Comparison of ENCODE assay signal across 20 cellular contexts in genomic region chr20:20023395-20023794, GRCh38. TPM values are rescaled to one million over a fixed set of nuclear protein-coding genes. Genes with fewer than 3 reads are reported as not detected.
DNase-seq lines count a peak whose midpoint lies in the region; ATAC-seq lines count a peak whose summit lies in the region.
"Had no signal": no experiment of that assay in that cellular context is flagged by ENCODE, and none has a peak within 500 bp of the region (broad histone marks: within the 10 kb centered on the region; RNA-seq: fewer than 3 reads in every experiment).

No MANE protein-coding gene starts in this region.

- peak overlapping the region; percentile 27 for H3K27ac Mint-ChIP-seq in T-helper 1 cell treated with Interleukin-12 subunit alpha and Interleukin-12 subunit beta and Interleukin-4 antibody, amounts not matched to agents 30 μg/mL and 1 μg/mL, for 36 hours
- peak overlapping the region; percentile 37 to 43 for H3K27ac Mint-ChIP-seq in activated naive CD4-positive, alpha-beta T cell treated with anti-CD3 and anti-CD28 coated beads, Interleukin-2, amount 50 U/mL, for 72 hours
- H3K27ac Mint-ChIP-seq in activated naive CD8-positive, alpha-beta T cell: peak overlapping the region; percentile 64
- H3K27ac Mint-ChIP-seq in stimulated activated effector memory CD8-positive, alpha-beta T cell treated with anti-CD3 and anti-CD28 coated beads, Interleukin-12 subunit alpha, Interleukin-12 subunit beta, amount 100 ng/mL, for 72 hours: peak overlapping the region; percentile 81

- H3K4me3 Mint-ChIP-seq in T-helper 1 cell treated with Interleukin-12 subunit alpha and Interleukin-12 subunit beta and Interleukin-4 antibody, amounts not matched to agents 30 μg/mL and 1 μg/mL, for 36 hours: no peak overlapping the region
- no peak overlapping the region for H3K4me3 Mint-ChIP-seq in activated naive CD8-positive, alpha-beta T cell
- H3K4me3 Mint-ChIP-seq in stimulated activated effector memory CD8-positive, alpha-beta T cell treated with anti-CD3 and anti-CD28 coated beads, Interleukin-12 subunit alpha, Interleukin-12 subunit beta, amount 100 ng/mL, for 72 hours: no peak overlapping the region
- H3K4me3 Mint-ChIP-seq: CD4-positive, alpha-beta memory T cell had no signal

- no peak for ATAC-seq in activated naive CD4-positive, alpha-beta T cell treated with anti-CD3 and anti-CD28 coated beads, Interleukin-2, amount 50 U/mL, for 72 hours
- no peak for ATAC-seq in stimulated activated effector memory CD8-positive, alpha-beta T cell treated with anti-CD3 and anti-CD28 coated beads, Interleukin-12 subunit alpha, Interleukin-12 subunit beta, amount 100 ng/mL, for 72 hours
- ATAC-seq in GM18519 (IDR thresholded peaks at IDR 0.05; ENCODE audit: low FRiP score, unreplicated experiment): no peak
- ATAC-seq: HCT116, Right ventricle myocardium inferior had no signal

- DNase-seq in T-helper 1 cell: no peak
- DNase-seq in activated naive CD4-positive, alpha-beta T cell treated with anti-CD3 and anti-CD28 coated beads, Interleukin-2, amount 50 U/mL, for 72 hours (ENCODE audit: low spot score in 2 of 2): no peak
- no peak for DNase-seq in activated naive CD4-positive, alpha-beta T cell (lab: John Stamatoyannopoulos, UW)
- no peak for DNase-seq in stimulated activated effector memory CD8-positive, alpha-beta T cell treated with anti-CD3 and anti-CD28 coated beads, Interleukin-12 subunit alpha, Interleukin-12 subunit beta, amount 100 ng/mL, for 72 hours (ENCODE audit: low spot score in 2 of 2)
- no peak for DNase-seq in UCSD-AML1 (lab: John Stamatoyannopoulos, UW; ENCODE audit: unreplicated experiment)
- DNase-seq: ACHN; CD4-positive, alpha-beta memory T cell; IMR-90; NCI-H1417; NCI-H1694 treated with DMSO at 0.1 percent for 48 hours; NCI-H2081 treated with DMSO at 0.1 percent for 48 hours; NCI-H2171 treated with DMSO at 0.1 percent for 48 hours; NCI-H524 treated with DMSO at 0.1 percent for 48 hours had no signal

- H3K9me3 Mint-ChIP-seq in T-helper 1 cell treated with Interleukin-12 subunit alpha and Interleukin-12 subunit beta and Interleukin-4 antibody, amounts not matched to agents 30 μg/mL and 1 μg/mL, for 36 hours: no peaks in the 10 kb centered on the region
- no peaks in the 10 kb centered on the region for H3K9me3 Mint-ChIP-seq in activated naive CD4-positive, alpha-beta T cell treated with anti-CD3 and anti-CD28 coated beads, Interleukin-2, amount 50 U/mL, for 72 hours
- H3K9me3 Mint-ChIP-seq in activated naive CD8-positive, alpha-beta T cell (ENCODE audit: low read depth): no peaks in the 10 kb centered on the region
- H3K9me3 Mint-ChIP-seq in stimulated activated effector memory CD8-positive, alpha-beta T cell treated with anti-CD3 and anti-CD28 coated beads, Interleukin-12 subunit alpha, Interleukin-12 subunit beta, amount 100 ng/mL, for 72 hours: no peaks in the 10 kb centered on the region
- H3K9me3 Mint-ChIP-seq: CD4-positive, alpha-beta memory T cell had no signal

- H3K4me1 Mint-ChIP-seq in T-helper 1 cell treated with Interleukin-12 subunit alpha and Interleukin-12 subunit beta and Interleukin-4 antibody, amounts not matched to agents 30 μg/mL and 1 μg/mL, for 36 hours (ENCODE audit: low read depth): peaks cover 40% of the 10 kb centered on the region
- H3K4me1 Mint-ChIP-seq in activated naive CD8-positive, alpha-beta T cell (ENCODE audit: low read depth): peaks cover 47% of the 10 kb centered on the region
- H3K4me1 Mint-ChIP-seq in stimulated activated effector memory CD8-positive, alpha-beta T cell treated with anti-CD3 and anti-CD28 coated beads, Interleukin-12 subunit alpha, Interleukin-12 subunit beta, amount 100 ng/mL, for 72 hours: peaks cover 45% of the 10 kb centered on the region

- peaks cover 9% of the 10 kb centered on the region for H3K36me3 Mint-ChIP-seq in T-helper 1 cell treated with Interleukin-12 subunit alpha and Interleukin-12 subunit beta and Interleukin-4 antibody, amounts not matched to agents 30 μg/mL and 1 μg/mL, for 36 hours (ENCODE audit: low read depth)
- H3K36me3 Mint-ChIP-seq in activated naive CD4-positive, alpha-beta T cell treated with anti-CD3 and anti-CD28 coated beads, Interleukin-2, amount 50 U/mL, for 72 hours: peaks cover 8% of the 10 kb centered on the region in 2 donors
- peaks cover 4% of the 10 kb centered on the region for H3K36me3 Mint-ChIP-seq in activated naive CD8-positive, alpha-beta T cell
- H3K36me3 Mint-ChIP-seq in stimulated activated effector memory CD8-positive, alpha-beta T cell treated with anti-CD3 and anti-CD28 coated beads, Interleukin-12 subunit alpha, Interleukin-12 subunit beta, amount 100 ng/mL, for 72 hours: peaks cover 70% of the 10 kb centered on the region

- H3K27me3 Mint-ChIP-seq in T-helper 1 cell treated with Interleukin-12 subunit alpha and Interleukin-12 subunit beta and Interleukin-4 antibody, amounts not matched to agents 30 μg/mL and 1 μg/mL, for 36 hours (ENCODE audit: low read depth): no peaks in the 10 kb centered on the region
- H3K27me3 Mint-ChIP-seq in activated naive CD8-positive, alpha-beta T cell: no peaks in the 10 kb centered on the region
- H3K27me3 Mint-ChIP-seq: CD4-positive, alpha-beta memory T cell had no signal

RNA-seq across cellular contexts. Expression of gene NAA20, which starts 6.2 kb away (rescaled TPM):
- 10 to 100 TPM; 50.5 to 67.5 TPM for total RNA-seq in activated naive CD4-positive, alpha-beta T cell treated with anti-CD3 and anti-CD28 coated beads, Interleukin-2, amount 50 U/mL, for 72 hours

RNA-seq across cellular contexts. Expression of gene CRNKL1, which starts 28.9 kb away (rescaled TPM):
- 10 to 100 TPM; 16.5 to 19.1 TPM for total RNA-seq in activated naive CD4-positive, alpha-beta T cell treated with anti-CD3 and anti-CD28 coated beads, Interleukin-2, amount 50 U/mL, for 72 hours

RNA-seq across cellular contexts. Expression of gene CFAP61, which starts 28.9 kb away (rescaled TPM):
- total RNA-seq in activated naive CD4-positive, alpha-beta T cell treated with anti-CD3 and anti-CD28 coated beads, Interleukin-2, amount 50 U/mL, for 72 hours: under 1 TPM in 1 of 2 donors, not detected in 1; 0.41 TPM
- total RNA-seq: CD4-positive, alpha-beta memory T cell; G401; IMR-90; SJSA1 had no signal

Comparison
In these comparisons a context has a peak if more than half of its experiments do, and no peak if none do; other contexts are left out.
1. H3K27ac Mint-ChIP-seq: peak in every context shown above with its lines; median percentile 81 in stimulated activated effector memory CD8-positive, alpha-beta T cell treated with anti-CD3 and anti-CD28 coated beads, Interleukin-12 subunit alpha, Interleukin-12 subunit beta, amount 100 ng/mL, for 72 hours; 64 in activated naive CD8-positive, alpha-beta T cell; 40 in activated naive CD4-positive, alpha-beta T cell treated with anti-CD3 and anti-CD28 coated beads, Interleukin-2, amount 50 U/mL, for 72 hours; 27 in T-helper 1 cell treated with Interleukin-12 subunit alpha and Interleukin-12 subunit beta and Interleukin-4 antibody, amounts not matched to agents 30 μg/mL and 1 μg/mL, for 36 hours.